1 cellular context compared by ENCODE assay signal in the genomic region with DNA sequence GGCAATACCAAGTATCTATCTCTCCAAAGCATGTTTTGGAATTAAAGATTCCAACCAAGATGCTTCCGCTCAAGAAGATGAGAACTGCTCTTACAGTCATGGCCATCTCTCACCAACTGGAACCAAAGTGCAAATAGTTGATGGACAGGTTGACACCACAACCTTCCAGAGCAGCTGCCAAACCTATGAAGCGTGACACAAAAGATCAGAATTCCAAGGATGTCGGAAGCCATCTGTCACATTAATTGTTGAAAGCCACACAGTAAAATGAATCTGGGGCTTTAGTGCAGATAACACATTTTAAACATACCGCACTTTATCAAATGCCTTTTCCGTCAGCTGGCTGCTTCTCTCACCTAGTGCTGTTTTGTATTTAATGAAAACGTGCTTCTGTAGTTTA.
A peak's percentile ranks its signal among the peaks of the same experiment; 100 is the strongest.
TF ChIP-seq lines count a peak whose summit lies in the region.

No MANE protein-coding gene starts in this region.

TF ChIP-seq in neural cell, 6 proteins besides CTCF, POLR2A, EP300 and RAD21 (continued from another document):
- TF ChIP-seq, protein P1, sequence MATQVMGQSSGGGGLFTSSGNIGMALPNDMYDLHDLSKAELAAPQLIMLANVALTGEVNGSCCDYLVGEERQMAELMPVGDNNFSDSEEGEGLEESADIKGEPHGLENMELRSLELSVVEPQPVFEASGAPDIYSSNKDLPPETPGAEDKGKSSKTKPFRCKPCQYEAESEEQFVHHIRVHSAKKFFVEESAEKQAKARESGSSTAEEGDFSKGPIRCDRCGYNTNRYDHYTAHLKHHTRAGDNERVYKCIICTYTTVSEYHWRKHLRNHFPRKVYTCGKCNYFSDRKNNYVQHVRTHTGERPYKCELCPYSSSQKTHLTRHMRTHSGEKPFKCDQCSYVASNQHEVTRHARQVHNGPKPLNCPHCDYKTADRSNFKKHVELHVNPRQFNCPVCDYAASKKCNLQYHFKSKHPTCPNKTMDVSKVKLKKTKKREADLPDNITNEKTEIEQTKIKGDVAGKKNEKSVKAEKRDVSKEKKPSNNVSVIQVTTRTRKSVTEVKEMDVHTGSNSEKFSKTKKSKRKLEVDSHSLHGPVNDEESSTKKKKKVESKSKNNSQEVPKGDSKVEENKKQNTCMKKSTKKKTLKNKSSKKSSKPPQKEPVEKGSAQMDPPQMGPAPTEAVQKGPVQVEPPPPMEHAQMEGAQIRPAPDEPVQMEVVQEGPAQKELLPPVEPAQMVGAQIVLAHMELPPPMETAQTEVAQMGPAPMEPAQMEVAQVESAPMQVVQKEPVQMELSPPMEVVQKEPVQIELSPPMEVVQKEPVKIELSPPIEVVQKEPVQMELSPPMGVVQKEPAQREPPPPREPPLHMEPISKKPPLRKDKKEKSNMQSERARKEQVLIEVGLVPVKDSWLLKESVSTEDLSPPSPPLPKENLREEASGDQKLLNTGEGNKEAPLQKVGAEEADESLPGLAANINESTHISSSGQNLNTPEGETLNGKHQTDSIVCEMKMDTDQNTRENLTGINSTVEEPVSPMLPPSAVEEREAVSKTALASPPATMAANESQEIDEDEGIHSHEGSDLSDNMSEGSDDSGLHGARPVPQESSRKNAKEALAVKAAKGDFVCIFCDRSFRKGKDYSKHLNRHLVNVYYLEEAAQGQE (IDR thresholded peaks at IDR 0.05; ENCODE audit: borderline replicate concordance), result peak; percentile 74
